ENCODE assay signal across 16 cellular contexts in the genomic region with DNA sequence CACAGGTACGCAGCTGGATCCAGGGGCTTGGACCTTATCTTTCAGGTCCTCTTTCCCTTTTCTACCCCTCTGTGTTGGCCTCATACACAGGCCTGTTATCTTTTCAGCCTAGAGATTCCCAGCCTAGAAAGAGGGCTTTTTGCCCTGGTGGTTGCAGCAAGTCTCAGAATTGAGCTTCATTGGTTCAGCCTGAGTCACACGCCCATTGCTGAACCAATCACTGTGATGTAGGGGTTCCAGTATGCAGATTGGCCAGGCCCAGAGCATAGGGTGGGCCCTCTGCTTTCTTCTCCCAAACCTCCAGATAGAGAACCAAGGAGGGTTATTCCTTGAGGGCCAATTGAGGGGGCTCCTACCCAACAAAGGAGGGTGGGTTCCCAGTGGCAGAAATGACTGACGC. TPM values are rescaled to one million over a fixed set of nuclear protein-coding genes. Genes with fewer than 3 reads are reported as not detected.
DNase-seq lines count a peak whose midpoint lies in the region; ATAC-seq and TF ChIP-seq lines count a peak whose summit lies in the region.
"Had no signal": no experiment of that assay in that cellular context is flagged by ENCODE, and none has a peak within 500 bp of the region (broad histone marks: within the 10 kb centered on the region; RNA-seq: fewer than 3 reads in every experiment).

No MANE protein-coding gene starts in this region.

- H3K9me3 Mint-ChIP-seq in stimulated activated naive B cell treated with anti-CD40 and anti-IgM and Interleukin-4, amounts not matched to agents 10 μg/mL and 1 μg/mL and 100 μg/mL, for 72 hours: peaks cover 0 to 4% of the 10 kb centered on the region in 2 donors
- no peaks in the 10 kb centered on the region for H3K9me3 Mint-ChIP-seq in type B pancreatic cell
- H3K9me3 Mint-ChIP-seq: immature natural killer cell had no signal

- H3K9me3 ChIP-seq in Loucy (ENCODE audit: insufficient read depth, low read depth, low read length) (no peaks in the 10 kb centered on the region), tibial artery (no peaks in the 10 kb centered on the region)
- H3K9me3 ChIP-seq: SJCRH30, thyroid gland had no signal

- no peaks in the 10 kb centered on the region for H3K27me3 Mint-ChIP-seq in stimulated activated naive B cell treated with anti-CD40 and anti-IgM and Interleukin-4, amounts not matched to agents 10 μg/mL and 1 μg/mL and 100 μg/mL, for 72 hours
- H3K27me3 Mint-ChIP-seq in type B pancreatic cell: no peaks in the 10 kb centered on the region

- no peaks in the 10 kb centered on the region for H4K20me1 ChIP-seq in Loucy (ENCODE audit: insufficient read depth, low read length, poor library complexity, severe bottlenecking)

- peaks cover 55 to 66% of the 10 kb centered on the region in 2 donors for H3K4me1 Mint-ChIP-seq in stimulated activated naive B cell treated with anti-CD40 and anti-IgM and Interleukin-4, amounts not matched to agents 10 μg/mL and 1 μg/mL and 100 μg/mL, for 72 hours
- peaks cover 24% of the 10 kb centered on the region for H3K4me1 Mint-ChIP-seq in type B pancreatic cell (ENCODE audit: unreplicated experiment)
- H3K4me1 Mint-ChIP-seq: immature natural killer cell had no signal

- peak overlapping the region; percentile 21 for H3K27ac Mint-ChIP-seq in stimulated activated naive B cell treated with anti-CD40 and anti-IgM and Interleukin-4, amounts not matched to agents 10 μg/mL and 1 μg/mL and 100 μg/mL, for 72 hours
- H3K27ac Mint-ChIP-seq in type B pancreatic cell: no peak overlapping the region

- H3K4me3 Mint-ChIP-seq in stimulated activated naive B cell treated with anti-CD40 and anti-IgM and Interleukin-4, amounts not matched to agents 10 μg/mL and 1 μg/mL and 100 μg/mL, for 72 hours: no peak overlapping the region
- H3K4me3 Mint-ChIP-seq in type B pancreatic cell: no peak overlapping the region
- H3K4me3 Mint-ChIP-seq: immature natural killer cell had no signal

- H3K4me1 ChIP-seq in Loucy (ENCODE audit: insufficient read depth, low read length, poor library complexity, severe bottlenecking): no peaks in the 10 kb centered on the region
- no peaks in the 10 kb centered on the region for H3K4me1 ChIP-seq in tibial artery
- H3K4me1 ChIP-seq: SJCRH30 had no signal

- intact Hi-C loops in tibial artery (cut with DNase I; ENCODE audit: low total_unique reads): no loop called here

- no peaks in the 10 kb centered on the region for H3K9me2 ChIP-seq in Loucy (replicated peaks; ENCODE audit: low read depth, low read length)

- TF ChIP-seq CTCF in Loucy (conservative IDR thresholded peaks at IDR 0.05; ENCODE audit: low read length) (no peak), type B pancreatic cell (conservative IDR thresholded peaks at IDR 0.05) (no peak), tibial artery (IDR thresholded peaks at IDR 0.05) (no peak)

- no peaks in the 10 kb centered on the region for H3K36me3 ChIP-seq in Loucy (ENCODE audit: insufficient read depth, low read length)
- peaks cover 0 to 59% (median 0%) of the 10 kb centered on the region in 3 donors for H3K36me3 ChIP-seq in tibial artery
- H3K36me3 ChIP-seq: thyroid gland had no signal

- no peaks in the 10 kb centered on the region for H3F3A ChIP-seq in Loucy (ENCODE audit: low read depth)

- H3K27me3 ChIP-seq in Loucy (ENCODE audit: insufficient read depth, low read length, poor library complexity, severe bottlenecking): no peaks in the 10 kb centered on the region
- H3K27me3 ChIP-seq in tibial artery: no peaks in the 10 kb centered on the region
- H3K27me3 ChIP-seq: SJCRH30, thyroid gland had no signal

- ATAC-seq in stimulated activated naive B cell treated with anti-CD40 and anti-IgM and Interleukin-4, amounts not matched to agents 10 μg/mL and 1 μg/mL and 100 μg/mL, for 72 hours (replicated peaks): no peak

- 0 out of 2 replicates have a peak overlapping the region, but pooled peaks have one; percentile 22 for H2AFZ ChIP-seq in Loucy (ENCODE audit: low read length)
- H2AFZ ChIP-seq: parathyroid adenoma had no signal

- H3K4me2 ChIP-seq in Loucy (ENCODE audit: low read depth, low read length, poor library complexity, severe bottlenecking): no peak overlapping the region

- peaks cover 7 to 16% of the 10 kb centered on the region in 2 donors for H3K36me3 Mint-ChIP-seq in stimulated activated naive B cell treated with anti-CD40 and anti-IgM and Interleukin-4, amounts not matched to agents 10 μg/mL and 1 μg/mL and 100 μg/mL, for 72 hours
- peaks cover 27% of the 10 kb centered on the region for H3K36me3 Mint-ChIP-seq in type B pancreatic cell
- H3K36me3 Mint-ChIP-seq: immature natural killer cell had no signal

- DNase-seq in NCI-H82 (lab: John Stamatoyannopoulos, UW) (peak; percentile 52), NCI-H82 treated with DMSO at 0.1 percent for 48 hours (lab: John Stamatoyannopoulos, UW; ENCODE audit: unreplicated experiment) (no peak), caudate nucleus (lab: John Stamatoyannopoulos, UW) (peak in 1 of 61 donors; percentile 12), type B pancreatic cell (ENCODE audit: extremely low spot score, unreplicated experiment) (no peak), tibial artery (no peak)
- DNase-seq in stimulated activated naive B cell treated with anti-CD40 and anti-IgM and Interleukin-4, amounts not matched to agents 10 μg/mL and 1 μg/mL and 100 μg/mL, for 72 hours: no peak
- DNase-seq in activated CD4-positive, alpha-beta T cell treated with anti-CD3 and anti-CD28 coated beads, Interleukin-2, amount 50 U/mL, for 4 hours: no peak
- DNase-seq: DMS153; immature natural killer cell; NCI-H524 treated with DMSO at 0.1 percent for 48 hours; stimulated activated CD4-positive, alpha-beta T cell treated with anti-CD3 and anti-CD28 coated beads, Interleukin-15, amount 100 ng/mL, for 24 hours; thyroid gland had no signal

- H3K27ac ChIP-seq in caudate nucleus (ENCODE audit: low read depth, low read length) (peak overlapping the region; percentile 49), tibial artery (no peak overlapping the region)
- H3K27ac ChIP-seq: parathyroid adenoma, SJCRH30, thyroid gland, VCaP had no signal

- no peaks in the 10 kb centered on the region for H3K79me2 ChIP-seq in Loucy (ENCODE audit: insufficient read depth, low read length)
- H3K79me2 ChIP-seq: parathyroid adenoma had no signal

- no peak overlapping the region for H3K9ac ChIP-seq in Loucy (ENCODE audit: low read depth, low read length, poor library complexity, severe bottlenecking)
- H3K9ac ChIP-seq: parathyroid adenoma had no signal

- H3K4me3 ChIP-seq in Loucy (ENCODE audit: low read length, poor library complexity, severe bottlenecking): no peak overlapping the region
- no peak overlapping the region for H3K4me3 ChIP-seq in tibial artery
- H3K4me3 ChIP-seq: SJCRH30, thyroid gland had no signal

RNA-seq across cellular contexts. Expression of gene GPT2, which starts 32.8 kb away (rescaled TPM):
- 28.6 and 47.8 TPM in 2 replicates for total RNA-seq in type B pancreatic cell (ENCODE audit: low replicate concordance)

RNA-seq across cellular contexts. Expression of gene DNAJA2, which starts 56.5 kb away (rescaled TPM):
- total RNA-seq in type B pancreatic cell (ENCODE audit: low replicate concordance): 63.4 and 73.5 TPM in 2 replicates
